25 cellular contexts compared by ENCODE assay signal in genomic region chr5:77123057-77123456, GRCh38.
"Had no signal": no experiment of that assay in that cellular context is flagged by ENCODE, and none has a peak within 500 bp of the region (broad histone marks: within the 10 kb centered on the region; RNA-seq: fewer than 3 reads in every experiment).

No MANE protein-coding gene starts in this region.

- H3K4me3 ChIP-seq: neural progenitor cell, ovary, psoas muscle, right lobe of liver, sigmoid colon, stomach, thoracic aorta, thyroid gland, tibial nerve, upper lobe of left lung, uterus had no signal

- H3K4me1 ChIP-seq: neural progenitor cell, parathyroid adenoma, psoas muscle, sigmoid colon, stomach, thyroid gland, tibial nerve, upper lobe of left lung, uterus had no signal

- DNase-seq: natural killer cell; occipital lobe; ovary; posterior cingulate gyrus; psoas muscle; right cardiac atrium; right lobe of liver; sigmoid colon; small intestine; stimulated activated CD4-positive, alpha-beta T cell treated with anti-CD3 and anti-CD28 coated beads, Interleukin-15, amount 100 ng/mL, for 24 hours; stimulated activated CD4-positive, alpha-beta T cell treated with anti-CD3 and anti-CD28 coated beads, Interleukin-2, amount 100 ng/mL, for 24 hours; stimulated activated CD4-positive, alpha-beta T cell treated with anti-CD3 and anti-CD28 coated beads, Interleukin-2, amount 100 ng/mL, for 48 hours; stimulated activated CD4-positive, alpha-beta T cell treated with anti-CD3 and anti-CD28 coated beads, Interleukin-4, amount 100 ng/mL, for 24 hours; stimulated activated naive B cell treated with anti-CD40 and anti-IgM and Interleukin-4, amounts not matched to agents 10 μg/mL and 1 μg/mL and 100 μg/mL, for 72 hours; stimulated activated naive CD4-positive, alpha-beta T cell treated with Interleukin-2 at 50 U/mL for 16 hours; stomach; thyroid gland; trophoblast cell; uterus had no signal

- H3K27ac ChIP-seq: neural progenitor cell, ovary, parathyroid adenoma, psoas muscle, right lobe of liver, sigmoid colon, stomach, thoracic aorta, thyroid gland, tibial nerve, upper lobe of left lung, uterus had no signal

- ATAC-seq: natural killer cell; psoas muscle; right cardiac atrium; right lobe of liver; stimulated activated effector memory CD8-positive, alpha-beta T cell treated with anti-CD3 and anti-CD28 coated beads, Interleukin-12 subunit alpha, Interleukin-12 subunit beta, amount 100 ng/mL, for 72 hours; stimulated activated naive B cell treated with anti-CD40 and anti-IgM and Interleukin-4, amounts not matched to agents 10 μg/mL and 1 μg/mL and 100 μg/mL, for 72 hours had no signal

- H3K9me3 ChIP-seq: ovary, psoas muscle, right lobe of liver, sigmoid colon, stomach, thoracic aorta, thyroid gland, upper lobe of left lung, uterus had no signal

- H3K27me3 ChIP-seq: neural progenitor cell, ovary, right lobe of liver, sigmoid colon, stomach, thyroid gland, tibial nerve, upper lobe of left lung, uterus had no signal

- H3K36me3 ChIP-seq: neural progenitor cell, ovary, right lobe of liver, sigmoid colon, thoracic aorta, thyroid gland, upper lobe of left lung, uterus had no signal
